In the genomic region with DNA sequence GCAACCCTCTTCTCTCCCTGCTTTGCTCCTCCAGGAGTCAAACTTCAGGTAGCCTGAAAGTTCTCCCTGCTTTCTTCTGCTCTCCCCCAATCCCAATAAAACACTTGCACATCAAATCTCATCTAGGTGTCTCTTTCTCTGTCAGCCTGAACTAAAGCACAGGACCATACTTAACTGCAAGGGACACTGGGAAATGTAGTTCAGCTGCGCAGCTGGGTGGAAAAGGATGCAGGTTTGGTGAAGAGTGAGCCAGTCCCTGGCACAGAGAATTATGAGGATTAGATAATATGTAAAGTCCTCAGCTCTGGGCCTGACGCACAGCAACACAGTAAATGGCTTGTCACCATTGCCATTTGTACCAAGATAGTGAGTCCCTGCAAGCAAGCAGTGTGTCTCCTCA, we compare ENCODE assay signal across 31 cellular contexts. TPM values are rescaled to one million over a fixed set of nuclear protein-coding genes. Genes with fewer than 3 reads are reported as not detected.
"Had no signal": no experiment of that assay in that cellular context is flagged by ENCODE, and none has a peak within 500 bp of the region (broad histone marks: within the 10 kb centered on the region; RNA-seq: fewer than 3 reads in every experiment).

No MANE protein-coding gene starts in this region.

- H3K36me3 ChIP-seq: ovary, spleen, suprapubic skin, tibial artery, transverse colon, upper lobe of right lung, uterus had no signal

- H3K79me2 ChIP-seq: parathyroid adenoma had no signal

- H3K27me3 ChIP-seq: ovary, suprapubic skin, testis, tibial artery, transverse colon, upper lobe of right lung, uterus had no signal

- H3K4me3 Mint-ChIP-seq: naive thymus-derived CD8-positive, alpha-beta T cell; natural killer cell treated with Interleukin-12 subunit alpha and Interleukin-12 subunit beta and Interleukin-15 and Interleukin-18, amount 100 ng/mL, for 72 hours; nephron progenitor cell; neural crest cell; stimulated activated memory B cell treated with anti-CD40 and anti-IgM and Interleukin-4, amounts not matched to agents 10 μg/mL and 1 μg/mL and 100 μg/mL, for 72 hours; stimulated activated naive CD8-positive, alpha-beta T cell treated with anti-CD3 and anti-CD28 coated beads, Interleukin-15, amount 100 ng/mL, for 72 hours; type B pancreatic cell had no signal

- H3K4me3 ChIP-seq: ovary, psoas muscle, skin epidermis, smooth muscle cell, spleen, suprapubic skin, testis, tibial artery, transverse colon, upper lobe of right lung, uterus had no signal

- H3K36me3 Mint-ChIP-seq: naive thymus-derived CD8-positive, alpha-beta T cell; natural killer cell treated with Interleukin-12 subunit alpha and Interleukin-12 subunit beta and Interleukin-15 and Interleukin-18, amount 100 ng/mL, for 72 hours; stimulated activated memory B cell treated with anti-CD40 and anti-IgM and Interleukin-4, amounts not matched to agents 10 μg/mL and 1 μg/mL and 100 μg/mL, for 72 hours; type B pancreatic cell had no signal

- H3K4me2 ChIP-seq: smooth muscle cell had no signal

- H3K9me3 Mint-ChIP-seq: naive thymus-derived CD8-positive, alpha-beta T cell; natural killer cell treated with Interleukin-12 subunit alpha and Interleukin-12 subunit beta and Interleukin-15 and Interleukin-18, amount 100 ng/mL, for 72 hours; neural crest cell; stimulated activated memory B cell treated with anti-CD40 and anti-IgM and Interleukin-4, amounts not matched to agents 10 μg/mL and 1 μg/mL and 100 μg/mL, for 72 hours; stimulated activated naive CD8-positive, alpha-beta T cell treated with anti-CD3 and anti-CD28 coated beads, Interleukin-15, amount 100 ng/mL, for 72 hours; type B pancreatic cell had no signal

- H3K27me3 Mint-ChIP-seq: stimulated activated memory B cell treated with anti-CD40 and anti-IgM and Interleukin-4, amounts not matched to agents 10 μg/mL and 1 μg/mL and 100 μg/mL, for 72 hours; stimulated activated naive CD8-positive, alpha-beta T cell treated with anti-CD3 and anti-CD28 coated beads, Interleukin-15, amount 100 ng/mL, for 72 hours had no signal

- H2AFZ ChIP-seq: parathyroid adenoma had no signal

- ATAC-seq: naive thymus-derived CD8-positive, alpha-beta T cell; natural killer cell treated with Interleukin-12 subunit alpha and Interleukin-12 subunit beta and Interleukin-15 and Interleukin-18, amount 100 ng/mL, for 72 hours; psoas muscle; right cardiac atrium; sciatic nerve; stimulated activated memory B cell treated with anti-CD40 and anti-IgM and Interleukin-4, amounts not matched to agents 10 μg/mL and 1 μg/mL and 100 μg/mL, for 72 hours; stimulated activated naive CD8-positive, alpha-beta T cell treated with anti-CD3 and anti-CD28 coated beads, Interleukin-15, amount 100 ng/mL, for 72 hours; stimulated activated naive CD8-positive, alpha-beta T cell treated with anti-CD3 and anti-CD28 coated beads, Interleukin-15, Interleukin-2, amounts not matched to agents 100 U/mL and 50 U/mL, for 24 hours; upper lobe of right lung had no signal

- H3K9ac ChIP-seq: parathyroid adenoma had no signal

- H3K4me1 ChIP-seq: parathyroid adenoma, psoas muscle, spleen, suprapubic skin, testis, tibial artery, transverse colon, upper lobe of right lung, uterus had no signal

- DNase-seq: naive thymus-derived CD8-positive, alpha-beta T cell; nephron progenitor cell; occipital lobe; ovary; psoas muscle; right cardiac atrium; spleen; stimulated activated CD4-positive, alpha-beta T cell treated with anti-CD3 and anti-CD28 coated beads, Interleukin-12 subunit alpha, Interleukin-12 subunit beta, amount 100 ng/mL, for 4 hours; stimulated activated CD4-positive, alpha-beta T cell treated with anti-CD3 and anti-CD28 coated beads, Interleukin-1b, Interleukin-23, amount 100 ng/mL, for 48 hours; stimulated activated CD4-positive, alpha-beta T cell treated with anti-CD3 and anti-CD28 coated beads, Interleukin-4, amount 100 ng/mL, for 1 hour; stimulated activated CD4-positive, alpha-beta T cell treated with anti-CD3 and anti-CD28 coated beads, Interleukin-4, amount 100 ng/mL, for 4 hours; stimulated activated CD8-positive, alpha-beta memory T cell treated with anti-CD3 and anti-CD28 coated beads, Interleukin-4, amount 100 ng/mL, for 48 hours; stimulated activated naive CD4-positive, alpha-beta T cell; stimulated activated naive CD8-positive, alpha-beta T cell treated with anti-CD3 and anti-CD28 coated beads, Interleukin-15, amount 100 ng/mL, for 72 hours; stimulated activated naive CD8-positive, alpha-beta T cell treated with anti-CD3 and anti-CD28 coated beads, Interleukin-15, Interleukin-2, amounts not matched to agents 100 U/mL and 50 U/mL, for 24 hours; substantia nigra; testis; tibial artery; transverse colon; upper lobe of right lung; uterus had no signal

- H3K27ac ChIP-seq: ovary, parathyroid adenoma, psoas muscle, skin epidermis, spleen, suprapubic skin, testis, tibial artery, transverse colon, upper lobe of right lung, uterus had no signal

- H3K9me3 ChIP-seq: ovary, psoas muscle, spleen, suprapubic skin, testis, tibial artery, transverse colon, upper lobe of right lung, uterus had no signal

- H3K27ac Mint-ChIP-seq: naive thymus-derived CD8-positive, alpha-beta T cell; natural killer cell treated with Interleukin-12 subunit alpha and Interleukin-12 subunit beta and Interleukin-15 and Interleukin-18, amount 100 ng/mL, for 72 hours; nephron progenitor cell; progenitor cell of endocrine pancreas; stimulated activated memory B cell treated with anti-CD40 and anti-IgM and Interleukin-4, amounts not matched to agents 10 μg/mL and 1 μg/mL and 100 μg/mL, for 72 hours; stimulated activated naive CD8-positive, alpha-beta T cell treated with anti-CD3 and anti-CD28 coated beads, Interleukin-15, amount 100 ng/mL, for 72 hours; type B pancreatic cell had no signal

- H3K4me1 Mint-ChIP-seq: naive thymus-derived CD8-positive, alpha-beta T cell; stimulated activated memory B cell treated with anti-CD40 and anti-IgM and Interleukin-4, amounts not matched to agents 10 μg/mL and 1 μg/mL and 100 μg/mL, for 72 hours; stimulated activated naive CD8-positive, alpha-beta T cell treated with anti-CD3 and anti-CD28 coated beads, Interleukin-15, amount 100 ng/mL, for 72 hours had no signal

RNA-seq across cellular contexts. Expression of gene IRX3, which starts 29.5 kb away (rescaled TPM):
- total RNA-seq: naive thymus-derived CD8-positive, alpha-beta T cell; natural killer cell treated with Interleukin-12 subunit alpha and Interleukin-12 subunit beta and Interleukin-15 and Interleukin-18, amount 100 ng/mL, for 72 hours; occipital lobe had no signal
- polyA plus RNA-seq: naive thymus-derived CD8-positive, alpha-beta T cell had no signal
